In genomic region chr5:53501054-53501453, GRCh38 we compare ENCODE assay signal across 21 cellular contexts. TPM values are rescaled to one million over a fixed set of nuclear protein-coding genes. Genes with fewer than 3 reads are reported as not detected.
"Had no signal": no experiment of that assay in that cellular context is flagged by ENCODE, and none has a peak within 500 bp of the region (broad histone marks: within the 10 kb centered on the region; RNA-seq: fewer than 3 reads in every experiment).

No MANE protein-coding gene starts in this region.

- H3K4me1 ChIP-seq: body of pancreas, foreskin keratinocyte, lower lobe of right lung, transverse colon had no signal

- H3K36me3 Mint-ChIP-seq: activated CD8-positive, alpha-beta memory T cell treated with anti-CD3 and anti-CD28 coated beads, Interleukin-2, amount 10 ng/mL, durations not matched to agents 7 days and 5 days; naive B cell; stimulated activated naive B cell treated with anti-CD40 and anti-IgM and Interleukin-4, amounts not matched to agents 10 μg/mL and 1 μg/mL and 100 μg/mL, for 72 hours had no signal

- H3K27me3 ChIP-seq: body of pancreas, cardiac muscle cell, foreskin keratinocyte had no signal

- DNase-seq: activated CD4-positive, alpha-beta T cell treated with anti-CD3 and anti-CD28 coated beads, Interleukin-2, amount 10 ng/mL, durations not matched to agents 7 days and 5 days; activated CD8-positive, alpha-beta memory T cell treated with anti-CD3 and anti-CD28 coated beads, Interleukin-2, amount 10 ng/mL, durations not matched to agents 7 days and 5 days; activated CD8-positive, alpha-beta T cell treated with anti-CD3 and anti-CD28 coated beads for 36 hours; activated effector memory CD4-positive, alpha-beta T cell treated with anti-CD3 and anti-CD28 coated beads, Interleukin-2, amount 50 U/mL, for 16 hours; activated naive CD4-positive, alpha-beta T cell treated with anti-CD3 and anti-CD28 coated beads, Interleukin-2, amount 50 U/mL, for 16 hours; activated naive CD8-positive, alpha-beta T cell treated with anti-CD3 and anti-CD28 coated beads, Interleukin-2, amount 50 U/mL, for 24 hours; activated T-cell treated with anti-CD3 and anti-CD28 coated beads for 4 hours; anterior cingulate cortex; body of pancreas; erythroblast; foreskin keratinocyte; kidney; lower lobe of right lung; naive B cell; retina; stimulated activated CD4-positive, alpha-beta T cell treated with anti-CD3 and anti-CD28 coated beads, Interleukin-2, amount 100 ng/mL, for 48 hours; stimulated activated CD8-positive, alpha-beta memory T cell treated with anti-CD3 and anti-CD28 coated beads, Interleukin-4, amount 100 ng/mL, for 48 hours; stimulated activated naive B cell treated with anti-CD40 and anti-IgM and Interleukin-4, amounts not matched to agents 10 μg/mL and 1 μg/mL and 100 μg/mL, for 72 hours; transverse colon had no signal

- H3K36me3 ChIP-seq: cardiac muscle cell, lower lobe of right lung, transverse colon had no signal

- H3K4me3 ChIP-seq: body of pancreas, cardiac muscle cell, lower lobe of right lung, transverse colon had no signal

- H3K27me3 Mint-ChIP-seq: progenitor cell of endocrine pancreas had no signal

- H3K27ac ChIP-seq: body of pancreas, cardiac muscle cell, foreskin keratinocyte, lower lobe of right lung, transverse colon had no signal

- H3K9me3 Mint-ChIP-seq: activated CD4-positive, alpha-beta T cell treated with anti-CD3 and anti-CD28 coated beads, Interleukin-2, amount 10 ng/mL, durations not matched to agents 7 days and 5 days; activated CD8-positive, alpha-beta T cell treated with anti-CD3 and anti-CD28 coated beads for 36 hours; activated naive CD8-positive, alpha-beta T cell treated with anti-CD3 and anti-CD28 coated beads, Interleukin-2, amount 50 U/mL, for 24 hours had no signal

- H3K27ac Mint-ChIP-seq: activated CD4-positive, alpha-beta T cell treated with anti-CD3 and anti-CD28 coated beads, Interleukin-2, amount 10 ng/mL, durations not matched to agents 7 days and 5 days; activated CD8-positive, alpha-beta memory T cell treated with anti-CD3 and anti-CD28 coated beads, Interleukin-2, amount 10 ng/mL, durations not matched to agents 7 days and 5 days; activated CD8-positive, alpha-beta T cell treated with anti-CD3 and anti-CD28 coated beads for 36 hours; activated naive CD8-positive, alpha-beta T cell treated with anti-CD3 and anti-CD28 coated beads, Interleukin-2, amount 50 U/mL, for 24 hours; naive B cell; progenitor cell of endocrine pancreas; stimulated activated naive B cell treated with anti-CD40 and anti-IgM and Interleukin-4, amounts not matched to agents 10 μg/mL and 1 μg/mL and 100 μg/mL, for 72 hours had no signal

- H3K9me3 ChIP-seq: body of pancreas, lower lobe of right lung, transverse colon had no signal

- H3K4me3 Mint-ChIP-seq: activated CD4-positive, alpha-beta T cell treated with anti-CD3 and anti-CD28 coated beads, Interleukin-2, amount 10 ng/mL, durations not matched to agents 7 days and 5 days; activated CD8-positive, alpha-beta memory T cell treated with anti-CD3 and anti-CD28 coated beads, Interleukin-2, amount 10 ng/mL, durations not matched to agents 7 days and 5 days; activated CD8-positive, alpha-beta T cell treated with anti-CD3 and anti-CD28 coated beads for 36 hours; activated naive CD8-positive, alpha-beta T cell treated with anti-CD3 and anti-CD28 coated beads, Interleukin-2, amount 50 U/mL, for 24 hours; naive B cell; stimulated activated naive B cell treated with anti-CD40 and anti-IgM and Interleukin-4, amounts not matched to agents 10 μg/mL and 1 μg/mL and 100 μg/mL, for 72 hours had no signal

- H3K4me1 Mint-ChIP-seq: activated CD4-positive, alpha-beta T cell treated with anti-CD3 and anti-CD28 coated beads, Interleukin-2, amount 10 ng/mL, durations not matched to agents 7 days and 5 days; activated CD8-positive, alpha-beta memory T cell treated with anti-CD3 and anti-CD28 coated beads, Interleukin-2, amount 10 ng/mL, durations not matched to agents 7 days and 5 days; activated naive CD8-positive, alpha-beta T cell treated with anti-CD3 and anti-CD28 coated beads, Interleukin-2, amount 50 U/mL, for 24 hours; naive B cell; stimulated activated naive B cell treated with anti-CD40 and anti-IgM and Interleukin-4, amounts not matched to agents 10 μg/mL and 1 μg/mL and 100 μg/mL, for 72 hours had no signal

RNA-seq across cellular contexts. Expression of gene FST, which starts 20.6 kb away (rescaled TPM):
- total RNA-seq: activated CD4-positive, alpha-beta T cell treated with anti-CD3 and anti-CD28 coated beads, Interleukin-2, amount 10 ng/mL, durations not matched to agents 7 days and 5 days had no signal
